8 cellular contexts compared by ENCODE assay signal in the genomic region with DNA sequence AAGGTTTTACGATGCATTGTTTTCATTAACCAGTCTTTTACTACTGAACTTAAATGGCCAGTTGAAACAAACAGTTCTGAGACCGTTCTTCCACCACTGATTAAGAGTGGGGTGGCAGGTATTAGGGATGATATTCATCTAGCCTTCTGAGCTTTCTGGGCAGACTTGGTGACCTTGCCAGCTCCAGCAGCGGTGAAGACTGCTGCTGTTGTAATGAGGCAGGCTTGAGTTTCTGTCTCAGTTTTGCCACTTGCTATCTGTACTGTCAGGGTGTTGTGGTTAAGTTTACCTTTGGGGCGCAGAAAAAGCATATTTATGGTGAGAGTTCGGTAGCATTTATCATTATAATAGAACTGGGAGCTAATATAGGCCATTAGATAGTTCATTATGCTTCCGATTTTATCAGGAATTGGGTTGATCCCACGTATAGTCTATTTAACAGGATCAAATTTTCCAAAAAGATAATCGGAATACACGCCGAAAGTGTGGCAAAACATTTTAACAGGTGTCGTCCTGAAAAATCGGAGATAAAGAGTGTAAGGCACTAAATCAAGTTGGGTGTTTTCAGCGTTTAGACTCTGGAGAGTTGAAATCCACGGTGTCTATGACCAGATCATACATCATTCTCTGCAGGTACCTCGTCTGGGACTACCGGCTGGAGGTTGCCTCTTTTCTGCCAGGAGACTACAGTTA. TPM values are rescaled to one million over a fixed set of nuclear protein-coding genes. Genes with fewer than 3 reads are reported as not detected.
DNase-seq lines count a peak whose midpoint lies in the region; ATAC-seq lines count a peak whose summit lies in the region.

No MANE protein-coding gene starts in this region.

- peaks cover 2 to 15% (median 10%) of the 10 kb centered on the region in 3 donors for H3K27me3 Mint-ChIP-seq in immature natural killer cell (ENCODE audit: low read depth in 3 of 3)

- H3K27ac Mint-ChIP-seq in immature natural killer cell = peak overlapping the region; percentile 99 to 100 (median 100)

- peak overlapping the region; percentile 68 to 95 (median 87) for H3K4me3 ChIP-seq in skin epidermis

- peaks cover 0 to under 1% (median 0%) of the 10 kb centered on the region in 6 donors for H3K9me3 Mint-ChIP-seq in immature natural killer cell

- peaks cover 50 to 55% of the 10 kb centered on the region in 2 donors for H3K4me1 Mint-ChIP-seq in immature natural killer cell

- ATAC-seq in HG03139 (IDR thresholded peaks at IDR 0.05; ENCODE audit: unreplicated experiment) = no peak

- H3K4me3 Mint-ChIP-seq in immature natural killer cell = peak overlapping the region; percentile 97 to 99 (median 99)

- H3K27ac ChIP-seq in skin epidermis = peak overlapping the region; percentile 62 to 97 (median 90)

- peaks cover 0 to 4% (median 0%) of the 10 kb centered on the region in 3 donors for H3K36me3 Mint-ChIP-seq in immature natural killer cell

- DNase-seq in NCI-H526 (lab: John Stamatoyannopoulos, UW) (peak; percentile 8 to 36), NCI-H526 treated with DMSO at 0.1 percent for 48 hours (lab: John Stamatoyannopoulos, UW) (no peak), NCI-H2171 treated with DMSO at 0.1 percent for 48 hours (lab: John Stamatoyannopoulos, UW) (peak; percentile 92), astrocyte of the hippocampus (ENCODE audit: low read depth, low spot score) (peak; percentile 13), immature natural killer cell (peak; percentile 26 to 29 (median 26)), AG20443 (ENCODE audit: low spot score) (no peak)

RNA-seq across cellular contexts. Expression of gene NECAP1, which starts 0.7 kb away (rescaled TPM):
- polyA plus RNA-seq in immature natural killer cell = 10 to 100 TPM; 16.0 to 23.0 (median 20.5) TPM

RNA-seq across cellular contexts. Expression of gene C3AR1, which starts 15.2 kb away (rescaled TPM):
- 10 to 100 TPM; 10.8 to 31.1 (median 20.2) TPM for polyA plus RNA-seq in immature natural killer cell

RNA-seq across cellular contexts. Expression of gene CLEC4A, which starts 42.0 kb away (rescaled TPM):
- polyA plus RNA-seq in immature natural killer cell = 10 to 100 TPM in 2 of 3 donors, 1 to 10 TPM in 1; 1.6 to 15.4 (median 10.5) TPM

RNA-seq across cellular contexts. Expression of gene FOXJ2, which starts 48.9 kb away (rescaled TPM):
- polyA plus RNA-seq in immature natural killer cell = 10 to 100 TPM in 1 of 3 donors, 1 to 10 TPM in 2; 2.7 to 15.8 (median 3.3) TPM

Comparison
In these comparisons a context has a peak if more than half of its experiments do, and no peak if none do; other contexts are left out.
1. DNase-seq: peak in NCI-H526 (2 of 2), NCI-H2171 treated with DMSO at 0.1 percent for 48 hours (single experiment), astrocyte of the hippocampus (single experiment) and immature natural killer cell (3 of 3); none in NCI-H526 treated with DMSO at 0.1 percent for 48 hours (single experiment) and AG20443 (single experiment).